ENCODE assay signal across 8 cellular contexts in the genomic region with DNA sequence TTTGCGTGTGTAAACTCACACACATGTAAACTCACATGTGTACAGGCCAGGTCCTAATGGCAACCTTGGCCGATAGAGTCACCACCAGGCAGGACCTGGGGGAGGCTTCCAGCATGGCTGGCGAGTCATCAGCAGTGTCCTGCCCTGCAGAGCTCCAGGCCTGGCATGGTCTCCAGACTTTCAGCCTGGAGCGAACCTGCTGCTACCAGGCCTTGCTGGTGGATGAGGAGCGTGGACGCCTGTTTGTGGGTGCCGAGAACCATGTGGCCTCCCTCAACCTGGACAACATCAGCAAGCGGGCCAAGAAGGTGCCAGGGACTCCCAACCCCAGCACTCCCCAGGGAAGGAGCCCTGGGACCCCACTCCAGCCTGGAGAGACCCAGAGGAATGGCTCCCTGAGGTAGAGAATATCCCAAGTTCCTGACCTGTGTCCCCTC. TPM values are rescaled to one million over a fixed set of nuclear protein-coding genes. Genes with fewer than 3 reads are reported as not detected.
DNase-seq lines count a peak whose midpoint lies in the region; ATAC-seq and TF ChIP-seq lines count a peak whose summit lies in the region.
"Had no signal": no experiment of that assay in that cellular context is flagged by ENCODE, and none has a peak within 500 bp of the region (broad histone marks: within the 10 kb centered on the region; RNA-seq: fewer than 3 reads in every experiment).

No MANE protein-coding gene starts in this region.

- H3K36me3 Mint-ChIP-seq in chondrocyte (ENCODE audit: low read depth) = no peaks in the 10 kb centered on the region

- peaks cover 10% of the 10 kb centered on the region for H3K79me2 ChIP-seq in parathyroid adenoma

- no peak for ATAC-seq in GM19351 (IDR thresholded peaks at IDR 0.05; ENCODE audit: unreplicated experiment)

- no peaks in the 10 kb centered on the region for H3K36me3 ChIP-seq in parathyroid adenoma (ENCODE audit: control insufficient read depth, insufficient read depth, low read length)

- H3K4me3 ChIP-seq in parathyroid adenoma (ENCODE audit: low read depth, low read length) = no peak overlapping the region

- no peaks in the 10 kb centered on the region for H3K27me3 ChIP-seq in parathyroid adenoma (ENCODE audit: control insufficient read depth, insufficient read depth, low read length)

- H3K27ac Mint-ChIP-seq in chondrocyte (ENCODE audit: unreplicated experiment) = peak overlapping the region; percentile 63
- H3K27ac Mint-ChIP-seq: activated naive CD4-positive, alpha-beta T cell treated with anti-CD3 and anti-CD28 coated beads for 36 hours had no signal

- H3K9me3 ChIP-seq in parathyroid adenoma (ENCODE audit: control insufficient read depth, low read length) = no peaks in the 10 kb centered on the region

- peaks cover 81% of the 10 kb centered on the region for H3K4me1 ChIP-seq in parathyroid adenoma

- peak overlapping the region; percentile 98 for H3K27ac ChIP-seq in parathyroid adenoma

- peak; percentile 70 for DNase-seq in GM03348 (ENCODE audit: low spot score)
- DNase-seq in chondrocyte (ENCODE audit: low spot score) = no peak
- no peak for DNase-seq in T-helper 9 cell
- no peak for DNase-seq in stimulated activated CD4-positive, alpha-beta T cell treated with anti-CD3 and anti-CD28 coated beads, Interleukin-4, amount 100 ng/mL, for 4 hours
- DNase-seq: activated naive CD4-positive, alpha-beta T cell treated with anti-CD3 and anti-CD28 coated beads for 36 hours; NCI-H2029 treated with DMSO at 0.1 percent for 48 hours had no signal

- peaks cover 58% of the 10 kb centered on the region for H3K4me1 Mint-ChIP-seq in chondrocyte (ENCODE audit: low read depth)

- peaks cover 9% of the 10 kb centered on the region for H3K27me3 Mint-ChIP-seq in chondrocyte (ENCODE audit: low read depth)

- no peak overlapping the region for H3K9ac ChIP-seq in parathyroid adenoma

- no peak overlapping the region for H3K4me3 Mint-ChIP-seq in chondrocyte (ENCODE audit: unreplicated experiment)
- H3K4me3 Mint-ChIP-seq: activated naive CD4-positive, alpha-beta T cell treated with anti-CD3 and anti-CD28 coated beads for 36 hours had no signal

- H2AFZ ChIP-seq in parathyroid adenoma = no peak overlapping the region

- TF ChIP-seq CTCF in chondrocyte (IDR thresholded peaks at IDR 0.05) (no peak), parathyroid adenoma (IDR thresholded peaks at IDR 0.05) (no peak)

- H3K4me2 ChIP-seq in parathyroid adenoma (ENCODE audit: low read length) = peak overlapping the region; percentile 63

- no peaks in the 10 kb centered on the region for H3K9me3 Mint-ChIP-seq in chondrocyte (ENCODE audit: low read depth)
- H3K9me3 Mint-ChIP-seq: activated naive CD4-positive, alpha-beta T cell treated with anti-CD3 and anti-CD28 coated beads for 36 hours had no signal

RNA-seq across cellular contexts. Expression of a gene that starts 1.0 kb away (rescaled TPM):
- 9.6 to 16.4 TPM (median 14.9 TPM) in 3 replicates for total RNA-seq in chondrocyte

RNA-seq across cellular contexts. Expression of a gene that starts 8.9 kb away (rescaled TPM):
- total RNA-seq in chondrocyte = not detected in 3 replicates
- total RNA-seq: activated naive CD4-positive, alpha-beta T cell treated with anti-CD3 and anti-CD28 coated beads for 36 hours had no signal

RNA-seq across cellular contexts. Expression of a gene that starts 22.2 kb away (rescaled TPM):
- 38.9 to 54.4 TPM (median 44.0 TPM) in 3 replicates for total RNA-seq in chondrocyte

RNA-seq across cellular contexts. Expression of a gene that starts 29.2 kb away (rescaled TPM):
- total RNA-seq in chondrocyte = 5.3 to 6.9 TPM (median 5.4 TPM) in 3 replicates

RNA-seq across cellular contexts. Expression of a gene that starts 29.2 kb away (rescaled TPM):
- total RNA-seq in chondrocyte = 10.9 to 16.0 TPM (median 12.9 TPM) in 3 replicates
